ENCODE assay signal across 1 cellular context in the genomic region with DNA sequence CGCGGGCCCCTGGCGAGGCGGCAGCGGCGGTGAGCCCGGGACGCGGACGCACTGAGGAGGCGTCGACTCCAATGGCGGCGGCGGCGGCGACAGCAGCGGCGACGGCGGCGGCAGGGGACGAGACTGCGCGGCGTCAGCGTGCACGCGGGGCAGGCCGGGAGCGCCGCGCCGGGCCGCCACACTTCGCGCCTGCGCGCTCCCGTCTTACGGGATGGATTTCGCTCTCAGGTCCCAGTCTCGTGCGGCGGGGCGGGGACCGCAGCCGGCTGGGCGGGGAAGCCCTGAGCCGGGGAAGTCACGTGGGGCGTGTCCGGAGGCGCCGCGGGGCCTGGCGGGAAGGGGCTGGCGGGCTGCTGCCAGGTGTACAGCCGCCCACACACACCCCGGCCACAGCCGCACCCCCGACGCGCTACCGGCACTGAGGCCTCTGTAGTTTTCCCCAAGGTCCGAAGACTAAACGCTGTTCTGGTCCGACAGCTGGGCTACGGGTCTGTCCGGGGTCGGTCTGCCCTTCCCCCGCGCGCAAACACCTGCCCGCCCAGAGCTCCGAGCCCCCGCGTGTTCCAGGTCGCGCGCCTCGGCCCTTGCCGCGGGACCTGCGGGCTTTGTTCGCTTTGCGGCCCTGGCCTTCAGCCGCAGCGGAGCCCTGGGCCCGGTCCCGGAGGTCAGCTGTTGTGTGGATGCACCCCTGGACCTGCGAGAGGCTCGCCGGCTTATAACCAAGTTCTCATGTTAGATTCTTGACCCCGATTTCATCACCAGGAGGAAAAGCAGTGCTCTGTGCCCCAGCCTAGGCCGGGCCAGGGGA.
TF ChIP-seq lines count a peak whose summit lies in the region.

A gene (minus strand): TSS at position 91 of the 808 bp plus-strand sequence. CDS start 239 bp downstream, outside the sequence.

TF ChIP-seq in K562, 482 proteins besides CTCF, POLR2A, EP300 and RAD21 (continued from another document and continues in another):
- TF ChIP-seq, protein P1, sequence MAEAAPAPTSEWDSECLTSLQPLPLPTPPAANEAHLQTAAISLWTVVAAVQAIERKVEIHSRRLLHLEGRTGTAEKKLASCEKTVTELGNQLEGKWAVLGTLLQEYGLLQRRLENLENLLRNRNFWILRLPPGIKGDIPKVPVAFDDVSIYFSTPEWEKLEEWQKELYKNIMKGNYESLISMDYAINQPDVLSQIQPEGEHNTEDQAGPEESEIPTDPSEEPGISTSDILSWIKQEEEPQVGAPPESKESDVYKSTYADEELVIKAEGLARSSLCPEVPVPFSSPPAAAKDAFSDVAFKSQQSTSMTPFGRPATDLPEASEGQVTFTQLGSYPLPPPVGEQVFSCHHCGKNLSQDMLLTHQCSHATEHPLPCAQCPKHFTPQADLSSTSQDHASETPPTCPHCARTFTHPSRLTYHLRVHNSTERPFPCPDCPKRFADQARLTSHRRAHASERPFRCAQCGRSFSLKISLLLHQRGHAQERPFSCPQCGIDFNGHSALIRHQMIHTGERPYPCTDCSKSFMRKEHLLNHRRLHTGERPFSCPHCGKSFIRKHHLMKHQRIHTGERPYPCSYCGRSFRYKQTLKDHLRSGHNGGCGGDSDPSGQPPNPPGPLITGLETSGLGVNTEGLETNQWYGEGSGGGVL (CRISPR knock-in tag; IDR thresholded peaks at IDR 0.05) = no peak
- TF ChIP-seq STAT5B (CRISPR knock-in tag; IDR thresholded peaks at IDR 0.05) (no peak), RBM39 (optimal IDR thresholded peaks at IDR 0.05; ENCODE audit: low read depth, low read length) (no peak), ZFP36 (IDR thresholded peaks at IDR 0.05; ENCODE audit: low read depth, low read length, partially characterized antibody) (no peak), TEAD4 (IDR thresholded peaks at IDR 0.05; ENCODE audit: low read length) (no peak), TEAD4 (CRISPR knock-in tag; IDR thresholded peaks at IDR 0.05; ENCODE audit: borderline replicate concordance) (no peak), LCOR (CRISPR knock-in tag; IDR thresholded peaks at IDR 0.05) (no peak), ZNF316 (IDR thresholded peaks at IDR 0.05) (no peak), ZBTB8A (IDR thresholded peaks at IDR 0.05; ENCODE audit: partially characterized antibody) (no peak), JUNB (CRISPR knock-in tag; conservative IDR thresholded peaks at IDR 0.05) (no peak), POLR2AphosphoS5 (IDR thresholded peaks at IDR 0.05; ENCODE audit: control insufficient read depth, insufficient read depth, low read depth, low read length) (peak; percentile 30; the same call in 1 of the 2 replicates), CC2D1A (IDR thresholded peaks at IDR 0.05) (no peak), HNRNPL (IDR thresholded peaks at IDR 0.05; ENCODE audit: low read depth, low read length) (no peak), ZNF274 (IDR thresholded peaks at IDR 0.05; ENCODE audit: borderline replicate concordance, low read depth, low read length) (no peak), ILK (tag; IDR thresholded peaks at IDR 0.05; ENCODE audit: borderline replicate concordance, low read depth) (no peak), LEF1 (IDR thresholded peaks at IDR 0.05) (no peak), RBM34 (IDR thresholded peaks at IDR 0.05; ENCODE audit: borderline replicate concordance, insufficient read depth, low read length) (no peak), KLF6 (CRISPR knock-in tag; IDR thresholded peaks at IDR 0.05; ENCODE audit: borderline replicate concordance) (0 out of 2 replicates have a peak, but pooled peaks have one; percentile 74), ASH1L (IDR thresholded peaks at IDR 0.05; ENCODE audit: borderline replicate concordance, low read depth, partially characterized antibody) (no peak), HSF4 (CRISPR knock-in tag; IDR thresholded peaks at IDR 0.05; ENCODE audit: borderline replicate concordance) (no peak), ZNF766 (CRISPR knock-in tag; conservative IDR thresholded peaks at IDR 0.05) (no peak; the same call in none of the 2 replicates)
- TF ChIP-seq, protein P2, sequence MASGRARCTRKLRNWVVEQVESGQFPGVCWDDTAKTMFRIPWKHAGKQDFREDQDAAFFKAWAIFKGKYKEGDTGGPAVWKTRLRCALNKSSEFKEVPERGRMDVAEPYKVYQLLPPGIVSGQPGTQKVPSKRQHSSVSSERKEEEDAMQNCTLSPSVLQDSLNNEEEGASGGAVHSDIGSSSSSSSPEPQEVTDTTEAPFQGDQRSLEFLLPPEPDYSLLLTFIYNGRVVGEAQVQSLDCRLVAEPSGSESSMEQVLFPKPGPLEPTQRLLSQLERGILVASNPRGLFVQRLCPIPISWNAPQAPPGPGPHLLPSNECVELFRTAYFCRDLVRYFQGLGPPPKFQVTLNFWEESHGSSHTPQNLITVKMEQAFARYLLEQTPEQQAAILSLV (tag; IDR thresholded peaks at IDR 0.05) = no peak
- TF ChIP-seq, protein P3, sequence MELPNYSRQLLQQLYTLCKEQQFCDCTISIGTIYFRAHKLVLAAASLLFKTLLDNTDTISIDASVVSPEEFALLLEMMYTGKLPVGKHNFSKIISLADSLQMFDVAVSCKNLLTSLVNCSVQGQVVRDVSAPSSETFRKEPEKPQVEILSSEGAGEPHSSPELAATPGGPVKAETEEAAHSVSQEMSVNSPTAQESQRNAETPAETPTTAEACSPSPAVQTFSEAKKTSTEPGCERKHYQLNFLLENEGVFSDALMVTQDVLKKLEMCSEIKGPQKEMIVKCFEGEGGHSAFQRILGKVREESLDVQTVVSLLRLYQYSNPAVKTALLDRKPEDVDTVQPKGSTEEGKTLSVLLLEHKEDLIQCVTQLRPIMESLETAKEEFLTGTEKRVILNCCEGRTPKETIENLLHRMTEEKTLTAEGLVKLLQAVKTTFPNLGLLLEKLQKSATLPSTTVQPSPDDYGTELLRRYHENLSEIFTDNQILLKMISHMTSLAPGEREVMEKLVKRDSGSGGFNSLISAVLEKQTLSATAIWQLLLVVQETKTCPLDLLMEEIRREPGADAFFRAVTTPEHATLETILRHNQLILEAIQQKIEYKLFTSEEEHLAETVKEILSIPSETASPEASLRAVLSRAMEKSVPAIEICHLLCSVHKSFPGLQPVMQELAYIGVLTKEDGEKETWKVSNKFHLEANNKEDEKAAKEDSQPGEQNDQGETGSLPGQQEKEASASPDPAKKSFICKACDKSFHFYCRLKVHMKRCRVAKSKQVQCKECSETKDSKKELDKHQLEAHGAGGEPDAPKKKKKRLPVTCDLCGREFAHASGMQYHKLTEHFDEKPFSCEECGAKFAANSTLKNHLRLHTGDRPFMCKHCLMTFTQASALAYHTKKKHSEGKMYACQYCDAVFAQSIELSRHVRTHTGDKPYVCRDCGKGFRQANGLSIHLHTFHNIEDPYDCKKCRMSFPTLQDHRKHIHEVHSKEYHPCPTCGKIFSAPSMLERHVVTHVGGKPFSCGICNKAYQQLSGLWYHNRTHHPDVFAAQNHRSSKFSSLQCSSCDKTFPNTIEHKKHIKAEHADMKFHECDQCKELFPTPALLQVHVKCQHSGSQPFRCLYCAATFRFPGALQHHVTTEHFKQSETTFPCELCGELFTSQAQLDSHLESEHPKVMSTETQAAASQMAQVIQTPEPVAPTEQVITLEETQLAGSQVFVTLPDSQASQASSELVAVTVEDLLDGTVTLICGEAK (IDR thresholded peaks at IDR 0.05) = peak; percentile 52
- TF ChIP-seq, protein P3 (CRISPR knock-in tag; IDR thresholded peaks at IDR 0.05) = no peak
- TF ChIP-seq, protein P4, sequence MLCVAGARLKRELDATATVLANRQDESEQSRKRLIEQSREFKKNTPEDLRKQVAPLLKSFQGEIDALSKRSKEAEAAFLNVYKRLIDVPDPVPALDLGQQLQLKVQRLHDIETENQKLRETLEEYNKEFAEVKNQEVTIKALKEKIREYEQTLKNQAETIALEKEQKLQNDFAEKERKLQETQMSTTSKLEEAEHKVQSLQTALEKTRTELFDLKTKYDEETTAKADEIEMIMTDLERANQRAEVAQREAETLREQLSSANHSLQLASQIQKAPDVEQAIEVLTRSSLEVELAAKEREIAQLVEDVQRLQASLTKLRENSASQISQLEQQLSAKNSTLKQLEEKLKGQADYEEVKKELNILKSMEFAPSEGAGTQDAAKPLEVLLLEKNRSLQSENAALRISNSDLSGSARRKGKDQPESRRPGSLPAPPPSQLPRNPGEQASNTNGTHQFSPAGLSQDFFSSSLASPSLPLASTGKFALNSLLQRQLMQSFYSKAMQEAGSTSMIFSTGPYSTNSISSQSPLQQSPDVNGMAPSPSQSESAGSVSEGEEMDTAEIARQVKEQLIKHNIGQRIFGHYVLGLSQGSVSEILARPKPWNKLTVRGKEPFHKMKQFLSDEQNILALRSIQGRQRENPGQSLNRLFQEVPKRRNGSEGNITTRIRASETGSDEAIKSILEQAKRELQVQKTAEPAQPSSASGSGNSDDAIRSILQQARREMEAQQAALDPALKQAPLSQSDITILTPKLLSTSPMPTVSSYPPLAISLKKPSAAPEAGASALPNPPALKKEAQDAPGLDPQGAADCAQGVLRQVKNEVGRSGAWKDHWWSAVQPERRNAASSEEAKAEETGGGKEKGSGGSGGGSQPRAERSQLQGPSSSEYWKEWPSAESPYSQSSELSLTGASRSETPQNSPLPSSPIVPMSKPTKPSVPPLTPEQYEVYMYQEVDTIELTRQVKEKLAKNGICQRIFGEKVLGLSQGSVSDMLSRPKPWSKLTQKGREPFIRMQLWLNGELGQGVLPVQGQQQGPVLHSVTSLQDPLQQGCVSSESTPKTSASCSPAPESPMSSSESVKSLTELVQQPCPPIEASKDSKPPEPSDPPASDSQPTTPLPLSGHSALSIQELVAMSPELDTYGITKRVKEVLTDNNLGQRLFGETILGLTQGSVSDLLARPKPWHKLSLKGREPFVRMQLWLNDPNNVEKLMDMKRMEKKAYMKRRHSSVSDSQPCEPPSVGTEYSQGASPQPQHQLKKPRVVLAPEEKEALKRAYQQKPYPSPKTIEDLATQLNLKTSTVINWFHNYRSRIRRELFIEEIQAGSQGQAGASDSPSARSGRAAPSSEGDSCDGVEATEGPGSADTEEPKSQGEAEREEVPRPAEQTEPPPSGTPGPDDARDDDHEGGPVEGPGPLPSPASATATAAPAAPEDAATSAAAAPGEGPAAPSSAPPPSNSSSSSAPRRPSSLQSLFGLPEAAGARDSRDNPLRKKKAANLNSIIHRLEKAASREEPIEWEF (CRISPR knock-in tag; IDR thresholded peaks at IDR 0.05) = no peak
